ENCODE assay signal across 15 cellular contexts in the genomic region with DNA sequence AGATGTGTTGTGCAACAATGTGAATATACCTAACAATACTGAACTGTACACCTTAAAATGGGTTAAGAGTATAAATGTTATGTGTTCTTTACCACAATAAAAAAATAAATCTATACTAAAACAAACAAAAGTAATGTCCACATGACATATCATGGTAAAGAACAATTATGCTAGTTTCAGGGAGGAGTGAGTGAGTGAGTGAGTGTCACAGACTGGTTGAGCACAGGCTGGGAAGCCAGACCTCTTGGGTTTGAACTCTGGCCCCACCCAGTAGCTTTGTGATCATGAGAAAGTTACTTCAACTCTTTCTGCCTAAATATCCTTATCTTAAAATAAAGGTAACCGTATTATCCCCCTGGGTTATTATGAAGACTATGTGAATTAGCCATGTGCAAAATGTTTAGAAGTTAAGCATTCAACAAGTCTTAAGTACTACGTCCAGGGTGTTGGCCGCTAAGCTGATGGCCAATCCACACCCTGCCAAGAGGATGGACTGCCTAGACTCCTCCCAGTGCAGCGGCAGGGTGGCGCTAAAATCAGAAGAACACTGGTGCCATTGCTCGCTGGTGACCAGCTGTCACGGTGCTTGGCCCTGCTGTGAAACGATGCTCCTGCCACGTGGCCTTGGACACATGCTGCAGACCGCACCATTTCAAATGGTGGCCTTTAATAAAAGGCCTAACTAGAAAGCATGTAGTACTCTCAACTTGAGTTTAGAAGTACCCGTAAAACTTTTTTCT. TPM values are rescaled to one million over a fixed set of nuclear protein-coding genes. Genes with fewer than 3 reads are reported as not detected.
A peak's percentile ranks its signal among the peaks of the same experiment; 100 is the strongest.
DNase-seq lines count a peak whose midpoint lies in the region; ATAC-seq and TF ChIP-seq lines count a peak whose summit lies in the region.
"Had no signal": no experiment of that assay in that cellular context is flagged by ENCODE, and none has a peak within 500 bp of the region (broad histone marks: within the 10 kb centered on the region; RNA-seq: fewer than 3 reads in every experiment).

No MANE protein-coding gene starts in this region.

- no peak overlapping the region for H4K91ac ChIP-seq in trophoblast cell (ENCODE audit: low read depth, low read length)

- no peak overlapping the region for H2BK12ac ChIP-seq in trophoblast cell (ENCODE audit: low read length)

- H3K79me1 ChIP-seq in trophoblast cell (ENCODE audit: low read length), result no peaks in the 10 kb centered on the region

- H3K36me3 Mint-ChIP-seq in Calu3 (ENCODE audit: insufficient read depth, unreplicated experiment), result no peaks in the 10 kb centered on the region

- no peaks in the 10 kb centered on the region for H3K9me2 ChIP-seq in hepatocyte (replicated peaks; ENCODE audit: insufficient read depth)

- peak overlapping the region; percentile 70 for H4K12ac ChIP-seq in trophoblast cell (ENCODE audit: low read depth, low read length)

- intact Hi-C loops in Calu3 (cut with micrococcal nuclease; ENCODE audit: unreplicated experiment), result no loop called here
- intact Hi-C loops in heart right ventricle (cut with DNase I), result no loop called here

- no peak overlapping the region for H2BK120ac ChIP-seq in trophoblast cell (ENCODE audit: insufficient read depth, low read length, poor library complexity)

- no TSS peak for BruUV-seq in Calu3 (replicated peaks; lab: Mats Ljungman, UMichigan)

- H3K27ac Mint-ChIP-seq in Calu3 (ENCODE audit: unreplicated experiment), result peak overlapping the region; percentile 85
- H3K27ac Mint-ChIP-seq: B cell; CD4-positive, alpha-beta T cell; HFFc6 had no signal

- ATAC-seq in heart right ventricle, result no peak

- no peak overlapping the region for H2AFZ ChIP-seq in hepatocyte
- no peak overlapping the region for H2AFZ ChIP-seq in trophoblast cell (ENCODE audit: insufficient read depth, low read length, poor library complexity)

- no peak for TF ChIP-seq CTCF in Calu3 (IDR thresholded peaks at IDR 0.05; ENCODE audit: unreplicated experiment)
- no peak for TF ChIP-seq CTCF in hepatocyte (IDR thresholded peaks at IDR 0.05; ENCODE audit: poor library complexity)
- TF ChIP-seq CTCF in heart right ventricle (IDR thresholded peaks at IDR 0.05), result no peak

- no peaks in the 10 kb centered on the region for H3K9me3 Mint-ChIP-seq in Calu3 (ENCODE audit: low read depth, unreplicated experiment)
- H3K9me3 Mint-ChIP-seq: CD4-positive, alpha-beta T cell; HFFc6 had no signal

- H3K4me3 ChIP-seq in SK-N-MC (no peak overlapping the region), hepatocyte (no peak overlapping the region), trophoblast cell (ENCODE audit: low read depth, low read length) (peak overlapping the region; percentile 54), heart right ventricle (no peak overlapping the region)

- DNase-seq in Calu3, result no peak
- no peak for DNase-seq in SK-N-MC (ENCODE audit: low read depth, low spot score)
- DNase-seq in hepatocyte (ENCODE audit: low spot score), result no peak
- DNase-seq in trophoblast cell, result no peak
- no peak for DNase-seq in NCI-H2029 (lab: John Stamatoyannopoulos, UW)
- no peak for DNase-seq in DMS79 treated with DMSO at 0.1 percent for 48 hours (lab: John Stamatoyannopoulos, UW)
- DNase-seq in heart right ventricle, result no peak
- DNase-seq in amygdala (lab: John Stamatoyannopoulos, UW), result no peak
- DNase-seq: C1 segment of cervical spinal cord; CD4-positive, alpha-beta T cell; DMS79; EL; HCEC 1CT; HFFc6 had no signal

- peaks cover 38% of the 10 kb centered on the region for H3K4me1 Mint-ChIP-seq in Calu3 (ENCODE audit: low read depth, unreplicated experiment)

- H2BK5ac ChIP-seq in trophoblast cell (ENCODE audit: low read depth, low read length, poor library complexity), result no peak overlapping the region

- H3K4me2 ChIP-seq in hepatocyte, result no peak overlapping the region
- H3K4me2 ChIP-seq in trophoblast cell (ENCODE audit: low read length), result no peak overlapping the region

- no peaks in the 10 kb centered on the region for H4K20me1 ChIP-seq in hepatocyte (ENCODE audit: insufficient read depth, poor library complexity, severe bottlenecking)

- H3K9me3 ChIP-seq in SK-N-MC (ENCODE audit: low read depth, low read length) (no peaks in the 10 kb centered on the region), hepatocyte (ENCODE audit: low read depth) (no peaks in the 10 kb centered on the region), trophoblast cell (ENCODE audit: insufficient read depth, low read depth, low read length) (no peaks in the 10 kb centered on the region), heart right ventricle (no peaks in the 10 kb centered on the region)

- H3K18ac ChIP-seq in trophoblast cell (ENCODE audit: low read length), result peak overlapping the region; percentile 51

- 97% methylated on average over 11 of the region's 11 CpGs for WGBS in hepatocyte (ENCODE audit: low lambda C conversion rate, missing lambda C conversion rate)
- WGBS in trophoblast cell (ENCODE audit: extremely low coverage, insufficient coverage, insufficient read length), result no CpG with 5 or more reads among the region's 11 CpGs
- WGBS in heart right ventricle, 2 donors, result 97% methylated on average over 11 of the region's 11 CpGs

- H3K14ac ChIP-seq in trophoblast cell (ENCODE audit: low read length), result no peak overlapping the region

- H4K8ac ChIP-seq in trophoblast cell (ENCODE audit: low read depth, low read length), result no peak overlapping the region

- H3K27me3 Mint-ChIP-seq in Calu3 (ENCODE audit: unreplicated experiment), result no peaks in the 10 kb centered on the region
- H3K27me3 Mint-ChIP-seq: B cell; CD4-positive, alpha-beta T cell had no signal

- H3K27ac ChIP-seq in SK-N-MC (0 out of 2 replicates have a peak overlapping the region, but pooled peaks have one; percentile 66), hepatocyte (peak overlapping the region; percentile 46), trophoblast cell (ENCODE audit: low read depth, low read length) (no peak overlapping the region), heart right ventricle (no peak overlapping the region)

- H2AK5ac ChIP-seq in trophoblast cell (ENCODE audit: low read length), result no peak overlapping the region

- no peaks in the 10 kb centered on the region for H3K36me3 ChIP-seq in SK-N-MC (ENCODE audit: insufficient read depth, low read length)
- no peaks in the 10 kb centered on the region for H3K36me3 ChIP-seq in hepatocyte (replicated peaks; ENCODE audit: insufficient read depth, low read depth)
- peaks cover 0 to 3% of the 10 kb centered on the region in 2 experiments for H3K36me3 ChIP-seq in trophoblast cell (ENCODE audit: control insufficient read depth in 1 of 2, insufficient read depth in 2 of 2, low read length in 2 of 2)
- H3K36me3 ChIP-seq in heart right ventricle, result no peaks in the 10 kb centered on the region

- H3K9ac ChIP-seq in SK-N-MC (ENCODE audit: insufficient read length) (no peak overlapping the region), trophoblast cell (ENCODE audit: low read length) (no peak overlapping the region)

- peak overlapping the region; percentile 10 for H3K4me3 Mint-ChIP-seq in Calu3 (ENCODE audit: low read depth, unreplicated experiment)
- H3K4me3 Mint-ChIP-seq: B cell; CD4-positive, alpha-beta T cell; HFFc6 had no signal

- H3K4me1 ChIP-seq in hepatocyte (ENCODE audit: insufficient read depth) (peaks cover 2% of the 10 kb centered on the region), trophoblast cell (ENCODE audit: control insufficient read depth in 1 of 2, insufficient read depth in 2 of 2, low read length in 2 of 2) (peaks cover 0 to 3% of the 10 kb centered on the region in 2 experiments), heart right ventricle (peaks cover 0 to 20% (median 11%) of the 10 kb centered on the region in 9 donors)

- CTCF ChIA-PET in Calu3 (lab: Charles Lee), result no interaction called here

- peaks cover 62% of the 10 kb centered on the region for H3K79me2 ChIP-seq in hepatocyte
- H3K79me2 ChIP-seq in trophoblast cell (ENCODE audit: control insufficient read depth, insufficient read depth, low read length, poor library complexity), result no peaks in the 10 kb centered on the region

- H3K4ac ChIP-seq in trophoblast cell (ENCODE audit: low read depth, low read length), result no peak overlapping the region

- H3K27me3 ChIP-seq in hepatocyte (no peaks in the 10 kb centered on the region), trophoblast cell (ENCODE audit: insufficient read depth, low read length) (no peaks in the 10 kb centered on the region), heart right ventricle (no peaks in the 10 kb centered on the region)

- H3K23ac ChIP-seq in trophoblast cell (ENCODE audit: low read length), result no peak overlapping the region

RNA-seq across cellular contexts. Expression of gene SLC2A13, which starts 7.3 kb away (rescaled TPM):
- total RNA-seq in Calu3 (2022) (8.4 and 9.4 TPM in 2 replicates), hepatocyte (20.0 and 21.1 TPM in 2 replicates), heart right ventricle (10 to 100 TPM in 6 of 10 donors, 1 to 10 TPM in 4; 7.3 to 14.2 (median 10.2) TPM)
- polyA plus RNA-seq in hepatocyte (8.4 and 12.1 TPM in 2 replicates), heart right ventricle (1 to 10 TPM; 2.6 to 3.1 TPM)
- 4.9 and 5.4 TPM in 2 replicates for polyA plus RNA-seq in trophoblast cell (2013)

Comparison
In these comparisons a context has a peak if more than half of its experiments do, and no peak if none do; other contexts are left out.
1. H3K27ac ChIP-seq: peak in SK-N-MC (single experiment) and hepatocyte (single experiment); none in trophoblast cell (single experiment) and heart right ventricle (0 of 10).